9 cellular contexts compared by ENCODE assay signal in the genomic region with DNA sequence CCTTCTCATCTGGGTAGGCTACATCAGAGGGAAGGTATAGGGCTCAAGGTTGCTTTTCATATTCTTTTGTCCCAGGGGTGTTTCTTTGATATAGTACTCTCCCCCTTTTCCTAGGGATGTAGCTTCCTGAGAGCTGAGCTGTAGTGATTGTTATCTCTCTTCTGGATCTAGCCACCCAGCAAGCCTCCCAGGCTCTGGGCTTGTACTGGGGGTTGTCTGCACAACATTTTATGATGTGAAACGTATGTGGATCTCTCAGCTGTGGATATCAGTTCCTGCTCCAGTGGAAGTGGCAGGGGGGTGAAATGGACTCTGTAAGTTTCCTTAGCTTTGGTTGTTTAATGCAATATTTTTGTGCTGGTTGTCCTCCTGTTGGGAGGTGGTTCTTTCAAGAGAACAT.
"Had no signal": no experiment of that assay in that cellular context is flagged by ENCODE, and none has a peak within 500 bp of the region (broad histone marks: within the 10 kb centered on the region; RNA-seq: fewer than 3 reads in every experiment).

No MANE protein-coding gene starts in this region.

- H3K9ac ChIP-seq: GM23248 had no signal

- H3K4me3 ChIP-seq: GM23248, GM23338, HAP-1 had no signal

- H3K4me3 Mint-ChIP-seq: GM23338, H9, HFFc6 had no signal

- H3K4me1 Mint-ChIP-seq: GM23338 had no signal

- H3K27ac ChIP-seq: GM23248 had no signal

- ATAC-seq: GM23338, HCT116 had no signal

- H3K36me3 ChIP-seq: HAP-1 had no signal

- H3K4me1 ChIP-seq: HAP-1 had no signal

- H3K27ac Mint-ChIP-seq: GM23338, HFFc6 had no signal

- H3K9me3 ChIP-seq: HAP-1 had no signal

- H3K4me2 ChIP-seq: GM23338 had no signal

- DNase-seq: GM23248, GOT3, H7, H9, HCEC 1CT, HFFc6 had no signal
